In the genomic region with DNA sequence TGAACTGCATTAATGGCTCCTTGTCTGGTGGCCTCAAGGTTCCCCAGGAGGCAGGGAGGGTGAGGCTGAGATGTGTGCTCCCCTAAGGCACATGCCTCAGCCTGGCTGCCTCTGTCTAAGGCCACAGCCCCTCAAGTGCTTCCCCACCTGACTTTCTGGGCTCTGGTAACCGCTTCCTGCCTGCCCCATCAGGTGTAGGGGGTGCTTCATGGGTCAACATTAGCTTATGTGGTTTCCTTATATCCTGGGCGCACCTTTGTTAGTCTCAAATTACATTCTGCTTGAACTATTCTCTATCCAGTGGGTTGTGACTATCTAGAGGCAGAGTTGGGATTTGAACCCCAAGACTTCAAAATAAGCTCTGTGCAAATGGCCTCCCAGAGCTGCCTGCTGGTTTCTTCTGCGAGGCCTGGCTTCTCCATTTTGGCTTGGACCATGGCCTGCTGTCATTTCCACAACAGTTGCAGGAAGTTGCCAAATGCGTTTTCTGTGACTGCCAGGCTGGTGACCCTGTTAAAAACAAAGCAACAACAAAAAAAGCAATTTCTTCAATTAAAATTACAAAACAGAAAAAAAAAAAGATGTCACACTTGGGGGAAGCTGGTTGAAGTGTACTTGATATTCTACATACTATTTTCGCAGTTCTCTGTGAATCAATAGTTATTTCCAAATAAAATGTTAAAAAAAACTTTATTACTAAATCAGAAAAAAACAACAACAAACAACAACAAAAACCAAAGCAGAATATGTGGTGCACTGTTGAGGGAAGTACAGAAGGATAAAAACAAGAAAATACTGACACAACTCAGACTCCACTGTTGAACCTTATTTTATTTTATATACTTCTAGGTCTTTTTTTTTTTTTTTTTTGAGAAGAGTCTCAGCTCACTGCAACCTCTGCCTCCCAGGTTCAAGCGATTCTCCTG, we compare ENCODE assay signal across 1 cellular context.
TF ChIP-seq lines count a peak whose summit lies in the region.

No MANE protein-coding gene starts in this region.

TF ChIP-seq in GM23338, 12 proteins besides CTCF, POLR2A, EP300 and RAD21 (continued from another document):
- TF ChIP-seq EZH2phosphoT487 (IDR thresholded peaks at IDR 0.05; ENCODE audit: unreplicated experiment) (no peak), ZNF331 (CRISPR knock-in tag; IDR thresholded peaks at IDR 0.05; ENCODE audit: low read depth) (no peak), EZH2 (IDR thresholded peaks at IDR 0.05; ENCODE audit: low read depth, unreplicated experiment) (no peak), STAT1 (IDR thresholded peaks at IDR 0.05; ENCODE audit: unreplicated experiment) (no peak), JUNB (IDR thresholded peaks at IDR 0.05; ENCODE audit: unreplicated experiment) (no peak), NANOG (IDR thresholded peaks at IDR 0.05; ENCODE audit: borderline replicate concordance) (no peak)
- TF ChIP-seq, protein P1, sequence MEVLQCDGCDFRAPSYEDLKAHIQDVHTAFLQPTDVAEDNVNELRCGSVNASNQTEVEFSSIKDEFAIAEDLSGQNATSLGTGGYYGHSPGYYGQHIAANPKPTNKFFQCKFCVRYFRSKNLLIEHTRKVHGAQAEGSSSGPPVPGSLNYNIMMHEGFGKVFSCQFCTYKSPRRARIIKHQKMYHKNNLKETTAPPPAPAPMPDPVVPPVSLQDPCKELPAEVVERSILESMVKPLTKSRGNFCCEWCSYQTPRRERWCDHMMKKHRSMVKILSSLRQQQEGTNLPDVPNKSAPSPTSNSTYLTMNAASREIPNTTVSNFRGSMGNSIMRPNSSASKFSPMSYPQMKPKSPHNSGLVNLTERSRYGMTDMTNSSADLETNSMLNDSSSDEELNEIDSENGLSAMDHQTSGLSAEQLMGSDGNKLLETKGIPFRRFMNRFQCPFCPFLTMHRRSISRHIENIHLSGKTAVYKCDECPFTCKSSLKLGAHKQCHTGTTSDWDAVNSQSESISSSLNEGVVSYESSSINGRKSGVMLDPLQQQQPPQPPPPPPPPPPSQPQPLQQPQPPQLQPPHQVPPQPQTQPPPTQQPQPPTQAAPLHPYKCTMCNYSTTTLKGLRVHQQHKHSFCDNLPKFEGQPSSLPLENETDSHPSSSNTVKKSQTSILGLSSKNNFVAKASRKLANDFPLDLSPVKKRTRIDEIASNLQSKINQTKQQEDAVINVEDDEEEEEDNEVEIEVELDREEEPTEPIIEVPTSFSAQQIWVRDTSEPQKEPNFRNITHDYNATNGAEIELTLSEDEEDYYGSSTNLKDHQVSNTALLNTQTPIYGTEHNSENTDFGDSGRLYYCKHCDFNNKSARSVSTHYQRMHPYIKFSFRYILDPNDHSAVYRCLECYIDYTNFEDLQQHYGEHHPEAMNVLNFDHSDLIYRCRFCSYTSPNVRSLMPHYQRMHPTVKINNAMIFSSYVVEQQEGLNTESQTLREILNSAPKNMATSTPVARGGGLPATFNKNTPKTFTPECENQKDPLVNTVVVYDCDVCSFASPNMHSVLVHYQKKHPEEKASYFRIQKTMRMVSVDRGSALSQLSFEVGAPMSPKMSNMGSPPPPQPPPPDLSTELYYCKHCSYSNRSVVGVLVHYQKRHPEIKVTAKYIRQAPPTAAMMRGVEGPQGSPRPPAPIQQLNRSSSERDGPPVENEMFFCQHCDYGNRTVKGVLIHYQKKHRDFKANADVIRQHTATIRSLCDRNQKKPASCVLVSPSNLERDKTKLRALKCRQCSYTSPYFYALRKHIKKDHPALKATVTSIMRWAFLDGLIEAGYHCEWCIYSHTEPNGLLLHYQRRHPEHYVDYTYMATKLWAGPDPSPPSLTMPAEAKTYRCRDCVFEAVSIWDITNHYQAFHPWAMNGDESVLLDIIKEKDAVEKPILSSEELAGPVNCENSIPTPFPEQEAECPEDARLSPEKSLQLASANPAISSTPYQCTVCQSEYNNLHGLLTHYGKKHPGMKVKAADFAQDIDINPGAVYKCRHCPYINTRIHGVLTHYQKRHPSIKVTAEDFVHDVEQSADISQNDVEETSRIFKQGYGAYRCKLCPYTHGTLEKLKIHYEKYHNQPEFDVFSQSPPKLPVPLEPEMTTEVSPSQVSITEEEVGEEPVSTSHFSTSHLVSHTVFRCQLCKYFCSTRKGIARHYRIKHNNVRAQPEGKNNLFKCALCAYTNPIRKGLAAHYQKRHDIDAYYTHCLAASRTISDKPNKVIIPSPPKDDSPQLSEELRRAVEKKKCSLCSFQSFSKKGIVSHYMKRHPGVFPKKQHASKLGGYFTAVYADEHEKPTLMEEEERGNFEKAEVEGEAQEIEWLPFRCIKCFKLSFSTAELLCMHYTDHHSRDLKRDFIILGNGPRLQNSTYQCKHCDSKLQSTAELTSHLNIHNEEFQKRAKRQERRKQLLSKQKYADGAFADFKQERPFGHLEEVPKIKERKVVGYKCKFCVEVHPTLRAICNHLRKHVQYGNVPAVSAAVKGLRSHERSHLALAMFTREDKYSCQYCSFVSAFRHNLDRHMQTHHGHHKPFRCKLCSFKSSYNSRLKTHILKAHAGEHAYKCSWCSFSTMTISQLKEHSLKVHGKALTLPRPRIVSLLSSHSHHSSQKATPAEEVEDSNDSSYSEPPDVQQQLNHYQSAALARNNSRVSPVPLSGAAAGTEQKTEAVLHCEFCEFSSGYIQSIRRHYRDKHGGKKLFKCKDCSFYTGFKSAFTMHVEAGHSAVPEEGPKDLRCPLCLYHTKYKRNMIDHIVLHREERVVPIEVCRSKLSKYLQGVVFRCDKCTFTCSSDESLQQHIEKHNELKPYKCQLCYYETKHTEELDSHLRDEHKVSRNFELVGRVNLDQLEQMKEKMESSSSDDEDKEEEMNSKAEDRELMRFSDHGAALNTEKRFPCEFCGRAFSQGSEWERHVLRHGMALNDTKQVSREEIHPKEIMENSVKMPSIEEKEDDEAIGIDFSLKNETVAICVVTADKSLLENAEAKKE (CRISPR knock-in tag; IDR thresholded peaks at IDR 0.05), result no peak
- TF ChIP-seq, protein P2, sequence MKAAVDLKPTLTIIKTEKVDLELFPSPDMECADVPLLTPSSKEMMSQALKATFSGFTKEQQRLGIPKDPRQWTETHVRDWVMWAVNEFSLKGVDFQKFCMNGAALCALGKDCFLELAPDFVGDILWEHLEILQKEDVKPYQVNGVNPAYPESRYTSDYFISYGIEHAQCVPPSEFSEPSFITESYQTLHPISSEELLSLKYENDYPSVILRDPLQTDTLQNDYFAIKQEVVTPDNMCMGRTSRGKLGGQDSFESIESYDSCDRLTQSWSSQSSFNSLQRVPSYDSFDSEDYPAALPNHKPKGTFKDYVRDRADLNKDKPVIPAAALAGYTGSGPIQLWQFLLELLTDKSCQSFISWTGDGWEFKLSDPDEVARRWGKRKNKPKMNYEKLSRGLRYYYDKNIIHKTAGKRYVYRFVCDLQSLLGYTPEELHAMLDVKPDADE (IDR thresholded peaks at IDR 0.05), result no peak
